In the genomic region with DNA sequence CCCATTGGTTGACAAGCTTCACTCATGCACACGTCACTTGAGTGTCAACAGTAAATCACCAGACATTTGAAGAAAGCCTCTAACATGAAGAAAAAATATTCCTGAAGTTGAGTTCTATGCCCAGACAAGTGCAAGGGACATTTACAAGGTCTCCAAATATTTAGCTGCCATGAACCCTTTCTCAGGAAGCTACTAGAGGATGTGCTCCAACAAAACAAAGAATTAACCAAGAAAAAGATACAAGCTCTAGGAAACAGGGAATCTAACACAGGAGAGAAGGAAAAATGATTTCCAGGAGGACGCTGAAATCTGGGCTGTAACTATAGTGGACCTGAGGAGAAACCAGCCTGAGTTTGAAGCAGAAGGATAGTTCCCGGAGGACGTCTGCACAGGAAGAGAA, we compare ENCODE assay signal across 1 cellular context.
A peak's percentile ranks its signal among the peaks of the same experiment; 100 is the strongest.
TF ChIP-seq lines count a peak whose summit lies in the region.

No MANE protein-coding gene starts in this region.

TF ChIP-seq in HEK293, 187 proteins besides CTCF, POLR2A, EP300 and RAD21:
- TF ChIP-seq, protein P1, sequence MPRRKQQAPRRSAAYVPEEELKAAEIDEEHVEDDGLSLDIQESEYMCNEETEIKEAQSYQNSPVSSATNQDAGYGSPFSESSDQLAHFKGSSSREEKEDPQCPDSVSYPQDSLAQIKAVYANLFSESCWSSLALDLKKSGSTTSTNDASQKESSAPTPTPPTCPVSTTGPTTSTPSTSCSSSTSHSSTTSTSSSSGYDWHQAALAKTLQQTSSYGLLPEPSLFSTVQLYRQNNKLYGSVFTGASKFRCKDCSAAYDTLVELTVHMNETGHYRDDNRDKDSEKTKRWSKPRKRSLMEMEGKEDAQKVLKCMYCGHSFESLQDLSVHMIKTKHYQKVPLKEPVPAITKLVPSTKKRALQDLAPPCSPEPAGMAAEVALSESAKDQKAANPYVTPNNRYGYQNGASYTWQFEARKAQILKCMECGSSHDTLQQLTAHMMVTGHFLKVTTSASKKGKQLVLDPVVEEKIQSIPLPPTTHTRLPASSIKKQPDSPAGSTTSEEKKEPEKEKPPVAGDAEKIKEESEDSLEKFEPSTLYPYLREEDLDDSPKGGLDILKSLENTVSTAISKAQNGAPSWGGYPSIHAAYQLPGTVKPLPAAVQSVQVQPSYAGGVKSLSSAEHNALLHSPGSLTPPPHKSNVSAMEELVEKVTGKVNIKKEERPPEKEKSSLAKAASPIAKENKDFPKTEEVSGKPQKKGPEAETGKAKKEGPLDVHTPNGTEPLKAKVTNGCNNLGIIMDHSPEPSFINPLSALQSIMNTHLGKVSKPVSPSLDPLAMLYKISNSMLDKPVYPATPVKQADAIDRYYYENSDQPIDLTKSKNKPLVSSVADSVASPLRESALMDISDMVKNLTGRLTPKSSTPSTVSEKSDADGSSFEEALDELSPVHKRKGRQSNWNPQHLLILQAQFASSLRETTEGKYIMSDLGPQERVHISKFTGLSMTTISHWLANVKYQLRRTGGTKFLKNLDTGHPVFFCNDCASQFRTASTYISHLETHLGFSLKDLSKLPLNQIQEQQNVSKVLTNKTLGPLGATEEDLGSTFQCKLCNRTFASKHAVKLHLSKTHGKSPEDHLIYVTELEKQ (tag by site-specific recombination; IDR thresholded peaks at IDR 0.05; ENCODE audit: borderline replicate concordance), result no peak
- TF ChIP-seq MZF1 (tag by site-specific recombination; IDR thresholded peaks at IDR 0.05; ENCODE audit: borderline replicate concordance) (no peak), SETDB1 (IDR thresholded peaks at IDR 0.05; ENCODE audit: insufficient read length, low read length) (peak; percentile 86), MYNN (tag by site-specific recombination; IDR thresholded peaks at IDR 0.05; ENCODE audit: borderline replicate concordance) (no peak), ZNF624 (tag by site-specific recombination; IDR thresholded peaks at IDR 0.05) (peak; percentile 51; the same call in 1 of the 2 replicates), ZNF626 (tag by site-specific recombination; IDR thresholded peaks at IDR 0.05) (no peak), GLIS2 (tag by site-specific recombination; IDR thresholded peaks at IDR 0.05) (no peak)
- TF ChIP-seq, protein P2, sequence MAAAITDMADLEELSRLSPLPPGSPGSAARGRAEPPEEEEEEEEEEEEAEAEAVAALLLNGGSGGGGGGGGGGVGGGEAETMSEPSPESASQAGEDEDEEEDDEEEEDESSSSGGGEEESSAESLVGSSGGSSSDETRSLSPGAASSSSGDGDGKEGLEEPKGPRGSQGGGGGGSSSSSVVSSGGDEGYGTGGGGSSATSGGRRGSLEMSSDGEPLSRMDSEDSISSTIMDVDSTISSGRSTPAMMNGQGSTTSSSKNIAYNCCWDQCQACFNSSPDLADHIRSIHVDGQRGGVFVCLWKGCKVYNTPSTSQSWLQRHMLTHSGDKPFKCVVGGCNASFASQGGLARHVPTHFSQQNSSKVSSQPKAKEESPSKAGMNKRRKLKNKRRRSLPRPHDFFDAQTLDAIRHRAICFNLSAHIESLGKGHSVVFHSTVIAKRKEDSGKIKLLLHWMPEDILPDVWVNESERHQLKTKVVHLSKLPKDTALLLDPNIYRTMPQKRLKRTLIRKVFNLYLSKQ (tag by site-specific recombination; IDR thresholded peaks at IDR 0.05; ENCODE audit: borderline replicate concordance), result no peak
TF ChIP-seq in HEK293: peak in this region for 2.
